In the genomic region with DNA sequence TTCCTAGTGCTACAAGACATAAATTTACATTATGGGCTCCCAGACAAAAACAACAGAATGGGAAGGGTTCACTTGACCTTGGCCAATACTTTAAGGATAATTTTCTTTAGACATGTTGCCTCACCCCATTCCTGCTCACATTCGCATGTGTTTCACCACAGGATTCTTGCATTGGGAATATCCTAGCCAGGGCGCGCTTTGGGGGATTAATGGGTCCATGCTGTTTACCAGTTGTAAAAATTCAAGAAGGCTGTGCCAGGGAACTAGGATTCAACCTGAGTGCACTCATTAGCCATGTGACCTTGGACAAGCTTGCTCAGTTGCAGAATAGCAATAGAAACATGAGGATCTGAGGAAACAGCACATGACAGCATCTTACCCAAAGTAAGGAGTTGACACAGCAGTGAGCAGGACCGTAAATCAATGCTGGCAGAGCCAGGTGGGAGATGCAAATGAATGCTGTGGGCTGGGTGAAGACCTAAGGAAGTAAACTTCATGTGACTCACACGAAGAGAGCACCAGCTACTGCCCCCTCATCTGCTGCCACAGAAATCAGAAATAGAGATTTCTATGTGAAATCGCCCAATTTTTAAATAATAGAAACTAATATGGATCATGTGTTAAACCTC, we compare ENCODE assay signal across 2 cellular contexts.
TF ChIP-seq lines count a peak whose summit lies in the region.

No MANE protein-coding gene starts in this region.

TF ChIP-seq in GM23338, 12 proteins besides CTCF, POLR2A, EP300 and RAD21:
- no peak for TF ChIP-seq ZNF114 (CRISPR knock-in tag; IDR thresholded peaks at IDR 0.05)
- TF ChIP-seq EZH2phosphoT487 (IDR thresholded peaks at IDR 0.05; ENCODE audit: unreplicated experiment) = no peak
- TF ChIP-seq EZH2 (IDR thresholded peaks at IDR 0.05; ENCODE audit: low read depth, unreplicated experiment) = no peak
- TF ChIP-seq STAT1 (IDR thresholded peaks at IDR 0.05; ENCODE audit: unreplicated experiment) = no peak
- no peak for TF ChIP-seq JUNB (IDR thresholded peaks at IDR 0.05; ENCODE audit: unreplicated experiment)
- TF ChIP-seq POLR2AphosphoS5 (IDR thresholded peaks at IDR 0.05; ENCODE audit: low read depth) = no peak
- no peak for TF ChIP-seq NANOG (IDR thresholded peaks at IDR 0.05; ENCODE audit: borderline replicate concordance)
- TF ChIP-seq ZNF331 (CRISPR knock-in tag; IDR thresholded peaks at IDR 0.05; ENCODE audit: low read depth) = no peak
- TF ChIP-seq, protein P1, sequence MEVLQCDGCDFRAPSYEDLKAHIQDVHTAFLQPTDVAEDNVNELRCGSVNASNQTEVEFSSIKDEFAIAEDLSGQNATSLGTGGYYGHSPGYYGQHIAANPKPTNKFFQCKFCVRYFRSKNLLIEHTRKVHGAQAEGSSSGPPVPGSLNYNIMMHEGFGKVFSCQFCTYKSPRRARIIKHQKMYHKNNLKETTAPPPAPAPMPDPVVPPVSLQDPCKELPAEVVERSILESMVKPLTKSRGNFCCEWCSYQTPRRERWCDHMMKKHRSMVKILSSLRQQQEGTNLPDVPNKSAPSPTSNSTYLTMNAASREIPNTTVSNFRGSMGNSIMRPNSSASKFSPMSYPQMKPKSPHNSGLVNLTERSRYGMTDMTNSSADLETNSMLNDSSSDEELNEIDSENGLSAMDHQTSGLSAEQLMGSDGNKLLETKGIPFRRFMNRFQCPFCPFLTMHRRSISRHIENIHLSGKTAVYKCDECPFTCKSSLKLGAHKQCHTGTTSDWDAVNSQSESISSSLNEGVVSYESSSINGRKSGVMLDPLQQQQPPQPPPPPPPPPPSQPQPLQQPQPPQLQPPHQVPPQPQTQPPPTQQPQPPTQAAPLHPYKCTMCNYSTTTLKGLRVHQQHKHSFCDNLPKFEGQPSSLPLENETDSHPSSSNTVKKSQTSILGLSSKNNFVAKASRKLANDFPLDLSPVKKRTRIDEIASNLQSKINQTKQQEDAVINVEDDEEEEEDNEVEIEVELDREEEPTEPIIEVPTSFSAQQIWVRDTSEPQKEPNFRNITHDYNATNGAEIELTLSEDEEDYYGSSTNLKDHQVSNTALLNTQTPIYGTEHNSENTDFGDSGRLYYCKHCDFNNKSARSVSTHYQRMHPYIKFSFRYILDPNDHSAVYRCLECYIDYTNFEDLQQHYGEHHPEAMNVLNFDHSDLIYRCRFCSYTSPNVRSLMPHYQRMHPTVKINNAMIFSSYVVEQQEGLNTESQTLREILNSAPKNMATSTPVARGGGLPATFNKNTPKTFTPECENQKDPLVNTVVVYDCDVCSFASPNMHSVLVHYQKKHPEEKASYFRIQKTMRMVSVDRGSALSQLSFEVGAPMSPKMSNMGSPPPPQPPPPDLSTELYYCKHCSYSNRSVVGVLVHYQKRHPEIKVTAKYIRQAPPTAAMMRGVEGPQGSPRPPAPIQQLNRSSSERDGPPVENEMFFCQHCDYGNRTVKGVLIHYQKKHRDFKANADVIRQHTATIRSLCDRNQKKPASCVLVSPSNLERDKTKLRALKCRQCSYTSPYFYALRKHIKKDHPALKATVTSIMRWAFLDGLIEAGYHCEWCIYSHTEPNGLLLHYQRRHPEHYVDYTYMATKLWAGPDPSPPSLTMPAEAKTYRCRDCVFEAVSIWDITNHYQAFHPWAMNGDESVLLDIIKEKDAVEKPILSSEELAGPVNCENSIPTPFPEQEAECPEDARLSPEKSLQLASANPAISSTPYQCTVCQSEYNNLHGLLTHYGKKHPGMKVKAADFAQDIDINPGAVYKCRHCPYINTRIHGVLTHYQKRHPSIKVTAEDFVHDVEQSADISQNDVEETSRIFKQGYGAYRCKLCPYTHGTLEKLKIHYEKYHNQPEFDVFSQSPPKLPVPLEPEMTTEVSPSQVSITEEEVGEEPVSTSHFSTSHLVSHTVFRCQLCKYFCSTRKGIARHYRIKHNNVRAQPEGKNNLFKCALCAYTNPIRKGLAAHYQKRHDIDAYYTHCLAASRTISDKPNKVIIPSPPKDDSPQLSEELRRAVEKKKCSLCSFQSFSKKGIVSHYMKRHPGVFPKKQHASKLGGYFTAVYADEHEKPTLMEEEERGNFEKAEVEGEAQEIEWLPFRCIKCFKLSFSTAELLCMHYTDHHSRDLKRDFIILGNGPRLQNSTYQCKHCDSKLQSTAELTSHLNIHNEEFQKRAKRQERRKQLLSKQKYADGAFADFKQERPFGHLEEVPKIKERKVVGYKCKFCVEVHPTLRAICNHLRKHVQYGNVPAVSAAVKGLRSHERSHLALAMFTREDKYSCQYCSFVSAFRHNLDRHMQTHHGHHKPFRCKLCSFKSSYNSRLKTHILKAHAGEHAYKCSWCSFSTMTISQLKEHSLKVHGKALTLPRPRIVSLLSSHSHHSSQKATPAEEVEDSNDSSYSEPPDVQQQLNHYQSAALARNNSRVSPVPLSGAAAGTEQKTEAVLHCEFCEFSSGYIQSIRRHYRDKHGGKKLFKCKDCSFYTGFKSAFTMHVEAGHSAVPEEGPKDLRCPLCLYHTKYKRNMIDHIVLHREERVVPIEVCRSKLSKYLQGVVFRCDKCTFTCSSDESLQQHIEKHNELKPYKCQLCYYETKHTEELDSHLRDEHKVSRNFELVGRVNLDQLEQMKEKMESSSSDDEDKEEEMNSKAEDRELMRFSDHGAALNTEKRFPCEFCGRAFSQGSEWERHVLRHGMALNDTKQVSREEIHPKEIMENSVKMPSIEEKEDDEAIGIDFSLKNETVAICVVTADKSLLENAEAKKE (CRISPR knock-in tag; IDR thresholded peaks at IDR 0.05) = no peak
- TF ChIP-seq CREB1 (CRISPR knock-in tag; IDR thresholded peaks at IDR 0.05; ENCODE audit: low read depth) = no peak

TF ChIP-seq in H1, 55 proteins besides CTCF, POLR2A, EP300 and RAD21:
- no peak for TF ChIP-seq ASH2L (IDR thresholded peaks at IDR 0.05; ENCODE audit: low read length)
- TF ChIP-seq NANOG (IDR thresholded peaks at IDR 0.05; ENCODE audit: insufficient read depth, low read depth, low read length, poor library complexity, severe bottlenecking) = no peak
- no peak for TF ChIP-seq BACH1 (IDR thresholded peaks at IDR 0.05; ENCODE audit: low read length)
- no peak for TF ChIP-seq SP2 (IDR thresholded peaks at IDR 0.05; ENCODE audit: low read length)
- TF ChIP-seq FOSL1 (IDR thresholded peaks at IDR 0.05; ENCODE audit: insufficient read depth, low read depth, low read length) = no peak
- TF ChIP-seq CBX5 (IDR thresholded peaks at IDR 0.05; ENCODE audit: low read depth, low read length) = no peak
- TF ChIP-seq SP1 (IDR thresholded peaks at IDR 0.05; ENCODE audit: low read depth, low read length) = no peak
- TF ChIP-seq ZNF274 (IDR thresholded peaks at IDR 0.05; ENCODE audit: borderline replicate concordance, extremely low read depth, low read length) = no peak
- TF ChIP-seq SAP30 (IDR thresholded peaks at IDR 0.05; ENCODE audit: insufficient read depth, insufficient replicate concordance, low read length) = no peak
- no peak for TF ChIP-seq RXRA (IDR thresholded peaks at IDR 0.05; ENCODE audit: insufficient read depth, low read depth, low read length)
- TF ChIP-seq, protein P2, sequence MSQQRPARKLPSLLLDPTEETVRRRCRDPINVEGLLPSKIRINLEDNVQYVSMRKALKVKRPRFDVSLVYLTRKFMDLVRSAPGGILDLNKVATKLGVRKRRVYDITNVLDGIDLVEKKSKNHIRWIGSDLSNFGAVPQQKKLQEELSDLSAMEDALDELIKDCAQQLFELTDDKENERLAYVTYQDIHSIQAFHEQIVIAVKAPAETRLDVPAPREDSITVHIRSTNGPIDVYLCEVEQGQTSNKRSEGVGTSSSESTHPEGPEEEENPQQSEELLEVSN (IDR thresholded peaks at IDR 0.05) = no peak
- TF ChIP-seq POU5F1 (IDR thresholded peaks at IDR 0.05; ENCODE audit: low read depth, low read length) = no peak
